10 cellular contexts compared by ENCODE assay signal in genomic region chr6:129684323-129684884, GRCh38. TPM values are rescaled to one million over a fixed set of nuclear protein-coding genes. Genes with fewer than 3 reads are reported as not detected.
DNase-seq lines count a peak whose midpoint lies in the region; ATAC-seq and TF ChIP-seq lines count a peak whose summit lies in the region.
"Had no signal": no experiment of that assay in that cellular context is flagged by ENCODE, and none has a peak within 500 bp of the region (broad histone marks: within the 10 kb centered on the region; RNA-seq: fewer than 3 reads in every experiment).

No MANE protein-coding gene starts in this region.

- peaks cover 35 to 64% of the 10 kb centered on the region in 2 donors for H3K4me1 Mint-ChIP-seq in stimulated activated naive B cell treated with anti-CD40 and anti-IgM and Interleukin-4, amounts not matched to agents 10 μg/mL and 1 μg/mL and 100 μg/mL, for 72 hours

- no peak overlapping the region for H2AFZ ChIP-seq in SU-DHL-6 (ENCODE audit: low read depth, low read length, severe bottlenecking)
- H2AFZ ChIP-seq in hepatocyte = no peak overlapping the region

- no peaks in the 10 kb centered on the region for H3K27me3 Mint-ChIP-seq in stimulated activated naive B cell treated with anti-CD40 and anti-IgM and Interleukin-4, amounts not matched to agents 10 μg/mL and 1 μg/mL and 100 μg/mL, for 72 hours

- H4K20me1 ChIP-seq in SU-DHL-6 (ENCODE audit: low read depth, low read length) (no peaks in the 10 kb centered on the region), hepatocyte (ENCODE audit: insufficient read depth, poor library complexity, severe bottlenecking) (no peaks in the 10 kb centered on the region)

- DNase-seq in DMS53 (lab: John Stamatoyannopoulos, UW) (peak; percentile 27), DMS53 treated with DMSO at 0.1 percent for 48 hours (lab: John Stamatoyannopoulos, UW; ENCODE audit: unreplicated experiment) (no peak), hepatocyte (ENCODE audit: low spot score) (no peak), NCI-H146 (lab: John Stamatoyannopoulos, UW) (no peak), OCI-M1 (lab: John Stamatoyannopoulos, UW) (no peak), inferior parietal cortex (ENCODE audit: extremely low spot score) (no peak)
- DNase-seq in stimulated activated naive B cell treated with anti-CD40 and anti-IgM and Interleukin-4, amounts not matched to agents 10 μg/mL and 1 μg/mL and 100 μg/mL, for 72 hours = no peak
- DNase-seq: occipital lobe had no signal

- H3K27ac Mint-ChIP-seq in stimulated activated naive B cell treated with anti-CD40 and anti-IgM and Interleukin-4, amounts not matched to agents 10 μg/mL and 1 μg/mL and 100 μg/mL, for 72 hours = peak overlapping the region; percentile 68

- H3K9me3 ChIP-seq in SU-DHL-6 (ENCODE audit: insufficient read depth, low read length) (no peaks in the 10 kb centered on the region), hepatocyte (ENCODE audit: low read depth) (no peaks in the 10 kb centered on the region)

- H3K4me3 Mint-ChIP-seq in stimulated activated naive B cell treated with anti-CD40 and anti-IgM and Interleukin-4, amounts not matched to agents 10 μg/mL and 1 μg/mL and 100 μg/mL, for 72 hours = peak overlapping the region; percentile 49 to 60

- no peaks in the 10 kb centered on the region for H3F3A ChIP-seq in SU-DHL-6 (ENCODE audit: insufficient read depth)

- H3K4me1 ChIP-seq in hepatocyte (ENCODE audit: insufficient read depth) = peaks cover 16% of the 10 kb centered on the region

- H3K4me2 ChIP-seq in SU-DHL-6 (ENCODE audit: low read depth, low read length, poor library complexity, severe bottlenecking) (peak overlapping the region; percentile 48), hepatocyte (peak overlapping the region; percentile 19)

- no peak overlapping the region for H3K27ac ChIP-seq in SU-DHL-6 (ENCODE audit: low read depth, low read length)
- peak overlapping the region; percentile 80 for H3K27ac ChIP-seq in hepatocyte
- H3K27ac ChIP-seq: 22Rv1 had no signal

- WGBS in hepatocyte (ENCODE audit: low lambda C conversion rate, missing lambda C conversion rate) = 88% methylated on average over 6 of the region's 6 CpGs

- TF ChIP-seq CTCF in SU-DHL-6 (IDR thresholded peaks at IDR 0.05; ENCODE audit: insufficient read depth, low read length, poor library complexity, severe bottlenecking) = no peak
- no peak for TF ChIP-seq CTCF in hepatocyte (IDR thresholded peaks at IDR 0.05; ENCODE audit: poor library complexity)

- peaks cover 0 to 6% of the 10 kb centered on the region in 2 donors for H3K36me3 Mint-ChIP-seq in stimulated activated naive B cell treated with anti-CD40 and anti-IgM and Interleukin-4, amounts not matched to agents 10 μg/mL and 1 μg/mL and 100 μg/mL, for 72 hours

- H3K27me3 ChIP-seq in SU-DHL-6 (ENCODE audit: low read length) (no peaks in the 10 kb centered on the region), hepatocyte (no peaks in the 10 kb centered on the region)

- no peaks in the 10 kb centered on the region for H3K9me2 ChIP-seq in SU-DHL-6 (replicated peaks; ENCODE audit: insufficient read depth, low read length)
- H3K9me2 ChIP-seq in hepatocyte (replicated peaks; ENCODE audit: insufficient read depth) = no peaks in the 10 kb centered on the region

- no peak for ATAC-seq in stimulated activated naive B cell treated with anti-CD40 and anti-IgM and Interleukin-4, amounts not matched to agents 10 μg/mL and 1 μg/mL and 100 μg/mL, for 72 hours (replicated peaks)

- no peak overlapping the region for H3K9ac ChIP-seq in SU-DHL-6 (ENCODE audit: low read length)

- H3K79me2 ChIP-seq in SU-DHL-6 (ENCODE audit: insufficient read depth, low read length) = no peaks in the 10 kb centered on the region
- H3K79me2 ChIP-seq in hepatocyte = peaks cover 71% of the 10 kb centered on the region

- H3K4me3 ChIP-seq in SU-DHL-6 (ENCODE audit: insufficient read depth, low read length, poor library complexity, severe bottlenecking) (no peak overlapping the region), hepatocyte (no peak overlapping the region)

- H3K9me3 Mint-ChIP-seq in stimulated activated naive B cell treated with anti-CD40 and anti-IgM and Interleukin-4, amounts not matched to agents 10 μg/mL and 1 μg/mL and 100 μg/mL, for 72 hours = no peaks in the 10 kb centered on the region

- H3K36me3 ChIP-seq in SU-DHL-6 (ENCODE audit: low read length) (no peaks in the 10 kb centered on the region), hepatocyte (replicated peaks; ENCODE audit: insufficient read depth, low read depth) (no peaks in the 10 kb centered on the region)

RNA-seq across cellular contexts. Expression of gene ARHGAP18, which starts 25.6 kb away (rescaled TPM):
- 34.8 and 35.6 TPM in 2 replicates for total RNA-seq in hepatocyte
- polyA plus RNA-seq in hepatocyte = 11.2 and 14.7 TPM in 2 replicates
